Comparison of ENCODE assay signal across 12 cellular contexts in genomic region chr7:47639495-47640110, GRCh38.
"Had no signal": no experiment of that assay in that cellular context is flagged by ENCODE, and none has a peak within 500 bp of the region (broad histone marks: within the 10 kb centered on the region; RNA-seq: fewer than 3 reads in every experiment).

No MANE protein-coding gene starts in this region.

- H3K27me3 Mint-ChIP-seq: activated CD4-positive, alpha-beta memory T cell treated with anti-CD3 and anti-CD28 coated beads, Interleukin-2, amount 10 ng/mL, durations not matched to agents 7 days and 5 days had no signal

- H3K36me3 ChIP-seq: pancreas, SJCRH30, stomach, upper lobe of left lung had no signal

- DNase-seq: activated CD4-positive, alpha-beta memory T cell treated with anti-CD3 and anti-CD28 coated beads, Interleukin-2, amount 10 ng/mL, durations not matched to agents 7 days and 5 days; activated CD4-positive, CD25-positive, alpha-beta regulatory T cell treated with anti-CD3 and anti-CD28 coated beads, Interleukin-2, amount 50 U/mL, for 72 hours; activated CD8-positive, alpha-beta memory T cell treated with anti-CD3 and anti-CD28 coated beads, Interleukin-2, amount 50 U/mL, for 4 hours; dermis blood vessel endothelial cell; glutamatergic neuron; pancreas; retina; SJCRH30; small intestine had no signal

- H3K4me1 Mint-ChIP-seq: activated CD4-positive, alpha-beta memory T cell treated with anti-CD3 and anti-CD28 coated beads, Interleukin-2, amount 10 ng/mL, durations not matched to agents 7 days and 5 days had no signal

- H3K4me3 ChIP-seq: pancreas, SJCRH30, stomach, upper lobe of left lung had no signal

- H3K9me3 ChIP-seq: pancreas, upper lobe of left lung had no signal

- H3K4me1 ChIP-seq: pancreas had no signal

- H3K27ac Mint-ChIP-seq: activated CD4-positive, alpha-beta memory T cell treated with anti-CD3 and anti-CD28 coated beads, Interleukin-2, amount 10 ng/mL, durations not matched to agents 7 days and 5 days; natural killer cell treated with Interleukin-12 subunit alpha and Interleukin-12 subunit beta and Interleukin-15 and Interleukin-18, amount 100 ng/mL, for 72 hours had no signal

- H3K27ac ChIP-seq: pancreas, upper lobe of left lung had no signal

- H3K4me3 Mint-ChIP-seq: activated CD4-positive, alpha-beta memory T cell treated with anti-CD3 and anti-CD28 coated beads, Interleukin-2, amount 10 ng/mL, durations not matched to agents 7 days and 5 days; natural killer cell treated with Interleukin-12 subunit alpha and Interleukin-12 subunit beta and Interleukin-15 and Interleukin-18, amount 100 ng/mL, for 72 hours had no signal

- H3K27me3 ChIP-seq: pancreas, SJCRH30, stomach, upper lobe of left lung had no signal
